In the genomic region with DNA sequence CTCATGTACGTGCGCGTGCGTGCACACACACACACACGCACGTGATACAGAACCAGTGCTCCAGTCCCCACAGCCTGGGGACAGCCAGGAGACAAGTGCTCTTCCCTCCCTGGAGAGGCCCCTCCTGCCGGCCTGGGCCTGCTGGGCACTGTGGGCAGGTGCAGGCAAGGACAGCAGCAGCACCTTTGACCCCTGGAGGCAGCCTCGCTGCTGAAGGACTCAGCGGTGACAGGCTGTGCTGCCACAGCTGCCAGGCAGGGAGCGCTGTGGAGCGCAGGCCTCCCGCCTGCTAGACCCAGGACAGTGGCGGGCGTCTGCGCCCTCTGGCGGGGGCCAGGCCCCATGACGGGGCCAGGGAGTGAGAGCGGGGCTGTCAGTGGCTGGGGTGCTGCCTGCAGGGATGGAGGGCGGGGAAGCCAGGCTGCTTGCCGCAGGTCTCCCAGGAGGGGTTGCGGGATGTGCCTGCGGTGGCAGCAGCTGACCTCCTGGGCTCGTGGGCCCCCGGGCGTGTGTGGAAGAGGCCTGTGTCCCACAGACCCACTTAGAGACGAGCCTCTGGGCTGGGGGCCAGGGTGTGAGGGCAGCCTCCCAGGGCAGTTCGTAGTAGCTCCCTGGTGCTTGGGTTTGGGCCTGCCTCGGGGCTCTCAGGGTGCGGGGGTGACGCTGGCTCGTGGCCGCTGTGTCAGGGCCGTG, we compare ENCODE assay signal across 1 cellular context.
TF ChIP-seq lines count a peak whose summit lies in the region.

No MANE protein-coding gene starts in this region.

TF ChIP-seq in K562, 482 proteins besides CTCF, POLR2A, EP300 and RAD21 (continued from another document and continues in another):
- no peak for TF ChIP-seq MGA (IDR thresholded peaks at IDR 0.05)
- TF ChIP-seq TCF7L2 (IDR thresholded peaks at IDR 0.05; ENCODE audit: low read depth, low read length), result no peak
- TF ChIP-seq E2F5 (CRISPR knock-in tag; IDR thresholded peaks at IDR 0.05), result no peak
- no peak for TF ChIP-seq ZNF23 (CRISPR knock-in tag; IDR thresholded peaks at IDR 0.05)
- no peak for TF ChIP-seq ELF1 (tag; IDR thresholded peaks at IDR 0.05)
- 0 out of 2 replicates have a peak, but pooled peaks have one; percentile 73 for TF ChIP-seq ZC3H11A (IDR thresholded peaks at IDR 0.05; ENCODE audit: low read depth, low read length)
- TF ChIP-seq, protein P1, sequence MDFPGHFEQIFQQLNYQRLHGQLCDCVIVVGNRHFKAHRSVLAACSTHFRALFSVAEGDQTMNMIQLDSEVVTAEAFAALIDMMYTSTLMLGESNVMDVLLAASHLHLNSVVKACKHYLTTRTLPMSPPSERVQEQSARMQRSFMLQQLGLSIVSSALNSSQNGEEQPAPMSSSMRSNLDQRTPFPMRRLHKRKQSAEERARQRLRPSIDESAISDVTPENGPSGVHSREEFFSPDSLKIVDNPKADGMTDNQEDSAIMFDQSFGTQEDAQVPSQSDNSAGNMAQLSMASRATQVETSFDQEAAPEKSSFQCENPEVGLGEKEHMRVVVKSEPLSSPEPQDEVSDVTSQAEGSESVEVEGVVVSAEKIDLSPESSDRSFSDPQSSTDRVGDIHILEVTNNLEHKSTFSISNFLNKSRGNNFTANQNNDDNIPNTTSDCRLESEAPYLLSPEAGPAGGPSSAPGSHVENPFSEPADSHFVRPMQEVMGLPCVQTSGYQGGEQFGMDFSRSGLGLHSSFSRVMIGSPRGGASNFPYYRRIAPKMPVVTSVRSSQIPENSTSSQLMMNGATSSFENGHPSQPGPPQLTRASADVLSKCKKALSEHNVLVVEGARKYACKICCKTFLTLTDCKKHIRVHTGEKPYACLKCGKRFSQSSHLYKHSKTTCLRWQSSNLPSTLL (IDR thresholded peaks at IDR 0.05), result no peak
- TF ChIP-seq FOXO4 (CRISPR knock-in tag; IDR thresholded peaks at IDR 0.05), result no peak
- TF ChIP-seq HIVEP1 (CRISPR knock-in tag; IDR thresholded peaks at IDR 0.05), result no peak
- no peak for TF ChIP-seq ZNF316 (IDR thresholded peaks at IDR 0.05)
- no peak for TF ChIP-seq ZNF830 (CRISPR knock-in tag; IDR thresholded peaks at IDR 0.05)
- peak; percentile 73 to 96 for TF ChIP-seq MAZ (CRISPR knock-in tag; conservative IDR thresholded peaks at IDR 0.05 in 1 of 2, IDR thresholded peaks at IDR 0.05 in 1 of 2)
- no peak for TF ChIP-seq ZNF696 (CRISPR knock-in tag; conservative IDR thresholded peaks at IDR 0.05)
- TF ChIP-seq PHB (CRISPR knock-in tag; IDR thresholded peaks at IDR 0.05), result no peak
- TF ChIP-seq REST (CRISPR knock-in tag; IDR thresholded peaks at IDR 0.05; ENCODE audit: low read depth), result peak; percentile 54
- TF ChIP-seq NKRF (IDR thresholded peaks at IDR 0.05; ENCODE audit: borderline replicate concordance), result no peak
- TF ChIP-seq ZBTB17 (CRISPR knock-in tag; IDR thresholded peaks at IDR 0.05), result no peak; the same call in 1 of the 2 replicates
- no peak for TF ChIP-seq DNMT1 (IDR thresholded peaks at IDR 0.05)
- TF ChIP-seq, protein P2, sequence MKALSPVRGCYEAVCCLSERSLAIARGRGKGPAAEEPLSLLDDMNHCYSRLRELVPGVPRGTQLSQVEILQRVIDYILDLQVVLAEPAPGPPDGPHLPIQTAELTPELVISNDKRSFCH (CRISPR knock-in tag; IDR thresholded peaks at IDR 0.05), result no peak
- TF ChIP-seq, protein P2 (tag; IDR thresholded peaks at IDR 0.05), result no peak
- TF ChIP-seq HDAC8 (tag; IDR thresholded peaks at IDR 0.05), result 0 out of 2 replicates have a peak, but pooled peaks have one; percentile 50
- TF ChIP-seq TAF9B (IDR thresholded peaks at IDR 0.05; ENCODE audit: partially characterized antibody), result no peak
- TF ChIP-seq HMG20A (CRISPR knock-in tag; conservative IDR thresholded peaks at IDR 0.05), result no peak
- TF ChIP-seq, protein P3, sequence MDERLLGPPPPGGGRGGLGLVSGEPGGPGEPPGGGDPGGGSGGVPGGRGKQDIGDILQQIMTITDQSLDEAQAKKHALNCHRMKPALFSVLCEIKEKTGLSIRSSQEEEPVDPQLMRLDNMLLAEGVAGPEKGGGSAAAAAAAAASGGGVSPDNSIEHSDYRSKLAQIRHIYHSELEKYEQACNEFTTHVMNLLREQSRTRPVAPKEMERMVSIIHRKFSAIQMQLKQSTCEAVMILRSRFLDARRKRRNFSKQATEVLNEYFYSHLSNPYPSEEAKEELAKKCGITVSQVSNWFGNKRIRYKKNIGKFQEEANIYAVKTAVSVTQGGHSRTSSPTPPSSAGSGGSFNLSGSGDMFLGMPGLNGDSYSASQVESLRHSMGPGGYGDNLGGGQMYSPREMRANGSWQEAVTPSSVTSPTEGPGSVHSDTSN (CRISPR knock-in tag; IDR thresholded peaks at IDR 0.05; ENCODE audit: low read depth), result no peak
- TF ChIP-seq, protein P3 (tag; conservative IDR thresholded peaks at IDR 0.05; ENCODE audit: low read depth), result no peak; the same call in 1 of the 2 replicates
